19 cellular contexts compared by ENCODE assay signal in the genomic region with DNA sequence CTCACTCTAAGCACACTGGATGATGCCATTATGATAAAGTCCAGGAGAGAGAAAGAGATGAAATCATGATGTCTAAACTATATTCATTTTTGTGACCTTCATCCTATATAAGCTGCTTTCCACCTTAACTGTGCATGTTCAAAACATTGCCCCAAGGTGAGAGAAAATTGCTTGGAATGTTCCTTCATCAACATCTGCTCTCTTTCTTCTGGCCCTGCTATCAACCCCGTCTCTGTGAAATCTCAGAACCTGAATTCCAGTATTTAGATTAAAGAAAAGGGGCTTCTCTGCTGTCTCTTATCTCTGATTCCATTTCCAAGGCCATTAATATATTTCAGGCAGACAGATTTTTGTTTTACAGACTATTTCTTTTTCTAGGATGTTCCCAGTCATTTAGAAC.
"Had no signal": no experiment of that assay in that cellular context is flagged by ENCODE, and none has a peak within 500 bp of the region (broad histone marks: within the 10 kb centered on the region; RNA-seq: fewer than 3 reads in every experiment).

No MANE protein-coding gene starts in this region.

- ATAC-seq: gastrocnemius medialis; heart left ventricle; left colon; lower lobe of right lung; mucosa of descending colon; naive thymus-derived CD4-positive, alpha-beta T cell had no signal

- H3K36me3 ChIP-seq: gastrocnemius medialis, heart left ventricle, lower lobe of right lung, neutrophil, right atrium auricular region, tibial artery, vagina had no signal

- H3K9me3 ChIP-seq: gastrocnemius medialis, lower lobe of right lung, neutrophil, right atrium auricular region, tibial artery, vagina had no signal

- H3K27ac ChIP-seq: gastrocnemius medialis, lower lobe of right lung, neutrophil, right atrium auricular region had no signal

- DNase-seq: activated CD4-positive, alpha-beta T cell treated with anti-CD3 and anti-CD28 coated beads, Interleukin-2, amount 10 ng/mL, durations not matched to agents 24 days and 14 days; activated CD4-positive, CD25-positive, alpha-beta regulatory T cell; activated CD8-positive, alpha-beta memory T cell treated with anti-CD3 and anti-CD28 coated beads for 24 hours; activated naive CD8-positive, alpha-beta T cell treated with anti-CD3 and anti-CD28 coated beads, Interleukin-2, amount 10 ng/mL, durations not matched to agents 7 days and 5 days; aorta; endodermal cell; gastrocnemius medialis; heart left ventricle; left colon; lower lobe of right lung; mucosa of descending colon; naive thymus-derived CD4-positive, alpha-beta T cell; stimulated activated CD4-positive, alpha-beta T cell treated with anti-CD3 and anti-CD28 coated beads, Interleukin-4, amount 100 ng/mL, for 24 hours; stimulated activated naive CD4-positive, alpha-beta T cell; tibial artery had no signal

- H3K27me3 ChIP-seq: gastrocnemius medialis, heart left ventricle, neutrophil, right atrium auricular region, tibial artery, vagina had no signal

- H3K4me3 ChIP-seq: gastrocnemius medialis, heart left ventricle, lower lobe of right lung, mucosa of descending colon, right atrium auricular region, skin epidermis, tibial artery, vagina had no signal
